Comparison of ENCODE assay signal across 8 cellular contexts in genomic region chr1:2392686-2393085, GRCh38. TPM values are rescaled to one million over a fixed set of nuclear protein-coding genes. Genes with fewer than 3 reads are reported as not detected.
DNase-seq lines count a peak whose midpoint lies in the region; ATAC-seq and TF ChIP-seq lines count a peak whose summit lies in the region.

No MANE protein-coding gene starts in this region.

- peaks cover 14% of the 10 kb centered on the region for H3K36me3 ChIP-seq in H7 (replicated peaks; ENCODE audit: control insufficient read depth, insufficient read depth, low read length)

- peaks cover 4% of the 10 kb centered on the region for H3K27me3 Mint-ChIP-seq in glutamatergic neuron (ENCODE audit: unreplicated experiment)

- ATAC-seq in GM18858 (IDR thresholded peaks at IDR 0.05; ENCODE audit: unreplicated experiment) (no peak), left colon (no peak)

- H3K36me3 Mint-ChIP-seq in glutamatergic neuron (ENCODE audit: unreplicated experiment): no peaks in the 10 kb centered on the region

- no peak overlapping the region for H3K27ac Mint-ChIP-seq in glutamatergic neuron (ENCODE audit: unreplicated experiment)

- peaks cover 4% of the 10 kb centered on the region for H3K9me3 Mint-ChIP-seq in glutamatergic neuron (ENCODE audit: unreplicated experiment)

- H3K27me3 ChIP-seq in H7 (ENCODE audit: control insufficient read depth, insufficient read depth, low read length): no peaks in the 10 kb centered on the region

- peak overlapping the region in 15 of 21 experiments; percentile 85 to 98 (median 91) for H3K27ac ChIP-seq in skin epidermis

- peak overlapping the region; percentile 93 for H3K4me3 Mint-ChIP-seq in glutamatergic neuron (ENCODE audit: unreplicated experiment)

- intact Hi-C loops in left colon (cut with DNase I, micrococcal nuclease): no loop called here

- DNase-seq in H7: no peak
- DNase-seq in glutamatergic neuron: no peak
- no peak for DNase-seq in NCI-H128 (lab: John Stamatoyannopoulos, UW; ENCODE audit: unreplicated experiment)
- no peak for DNase-seq in left colon
- DNase-seq in NCI-H526 (lab: John Stamatoyannopoulos, UW): no peak

- TF ChIP-seq CTCF in WI38 (IDR thresholded peaks at IDR 0.05; ENCODE audit: low read depth, low read length) (no peak), glutamatergic neuron (IDR thresholded peaks at IDR 0.05; ENCODE audit: partially characterized antibody, unreplicated experiment) (no peak)

- peaks cover 15% of the 10 kb centered on the region for H3K4me1 Mint-ChIP-seq in glutamatergic neuron (ENCODE audit: low read depth, unreplicated experiment)

- H3K4me3 ChIP-seq in H7 (ENCODE audit: insufficient read depth, low read depth, low read length): peak overlapping the region; percentile 98
- H3K4me3 ChIP-seq in WI38 (ENCODE audit: low read depth, low read length): peak overlapping the region; percentile 90
- H3K4me3 ChIP-seq in skin epidermis: peak overlapping the region; percentile 76 to 99 (median 97)

RNA-seq across cellular contexts. Expression of gene RER1, which starts 1.0 kb away (rescaled TPM):
- 95.4 and 133 TPM in 2 replicates for total RNA-seq in H7 (2014; rRNA removed; shearing (Covaris generic))
- total RNA-seq in glutamatergic neuron (ENCODE audit: unreplicated experiment): 93.0 TPM
- total RNA-seq in left colon: 100 to 1,000 TPM; 191 to 221 TPM

RNA-seq across cellular contexts. Expression of gene MORN1, which starts 1.3 kb away (rescaled TPM):
- total RNA-seq in H7 (2014; rRNA removed; shearing (Covaris generic)): 12.7 and 14.3 TPM in 2 replicates
- total RNA-seq in glutamatergic neuron (ENCODE audit: unreplicated experiment) (10.8 TPM), left colon (10 to 100 TPM; 11.0 to 15.2 TPM)

RNA-seq across cellular contexts. Expression of gene PEX10, which starts 19.7 kb away (rescaled TPM):
- total RNA-seq in H7 (2014; rRNA removed; shearing (Covaris generic)): 75.9 and 89.6 TPM in 2 replicates
- total RNA-seq in glutamatergic neuron (ENCODE audit: unreplicated experiment) (14.0 TPM), left colon (10 to 100 TPM; 17.8 to 19.9 TPM)
